Comparison of ENCODE assay signal across 27 cellular contexts in the genomic region with DNA sequence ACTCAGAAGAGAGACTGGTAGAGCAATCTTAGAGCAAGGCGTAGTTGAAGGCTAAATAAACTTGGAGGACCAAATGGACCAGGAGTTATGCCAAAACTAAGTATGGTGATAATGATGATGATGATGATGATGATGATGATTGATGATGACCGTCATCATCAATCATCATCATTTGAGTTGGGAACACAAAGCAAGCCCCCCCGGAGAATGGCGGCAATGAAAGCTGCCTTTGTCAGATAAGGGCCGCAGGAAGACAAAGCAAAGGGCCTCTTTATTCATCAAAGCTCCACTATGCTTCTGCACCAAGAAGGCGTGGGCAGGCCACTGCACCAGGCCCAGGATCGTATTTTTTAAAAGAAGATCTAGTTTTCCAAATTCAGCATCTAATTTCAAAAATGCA.
"Had no signal": no experiment of that assay in that cellular context is flagged by ENCODE, and none has a peak within 500 bp of the region (broad histone marks: within the 10 kb centered on the region; RNA-seq: fewer than 3 reads in every experiment).

No MANE protein-coding gene starts in this region.

- H3K4me3 ChIP-seq: gastrocnemius medialis, heart left ventricle, hepatocyte, lung, ovary, smooth muscle cell, thyroid gland, vagina had no signal

- DNase-seq: effector CD4-positive, alpha-beta T cell; foreskin fibroblast; gastrocnemius medialis; heart left ventricle; kidney; mesenchymal stem cell; naive thymus-derived CD8-positive, alpha-beta T cell; nephron progenitor cell; occipital lobe; ovary; stimulated activated CD4-positive, alpha-beta T cell treated with anti-CD3 and anti-CD28 coated beads, Interleukin-12 subunit alpha, Interleukin-12 subunit beta, amount 100 ng/mL, for 4 hours; stimulated activated CD4-positive, alpha-beta T cell treated with anti-CD3 and anti-CD28 coated beads, Interleukin-1b, Interleukin-23, amount 100 ng/mL, for 48 hours; stimulated activated CD4-positive, alpha-beta T cell treated with anti-CD3 and anti-CD28 coated beads, Interleukin-4, amount 100 ng/mL, for 1 hour; stimulated activated CD8-positive, alpha-beta memory T cell treated with anti-CD3 and anti-CD28 coated beads, Interleukin-4, amount 100 ng/mL, for 48 hours; stimulated activated naive CD4-positive, alpha-beta T cell; stimulated activated naive CD8-positive, alpha-beta T cell treated with anti-CD3 and anti-CD28 coated beads, Interleukin-15, amount 100 ng/mL, for 72 hours; thyroid gland; trophoblast cell had no signal

- H3K27me3 ChIP-seq: dorsolateral prefrontal cortex, gastrocnemius medialis, heart left ventricle, hepatocyte, ovary, thyroid gland, vagina had no signal

- H3K4me2 ChIP-seq: hepatocyte, smooth muscle cell had no signal

- H3K4me1 ChIP-seq: gastrocnemius medialis, heart left ventricle, thyroid gland, vagina had no signal

- H2AFZ ChIP-seq: hepatocyte had no signal

- H3K27ac ChIP-seq: epithelial cell of prostate, gastrocnemius medialis, heart left ventricle, hepatocyte, ovary, thyroid gland, vagina had no signal

- H3K9me3 ChIP-seq: gastrocnemius medialis, heart left ventricle, ovary, thyroid gland, vagina had no signal

- H3K36me3 ChIP-seq: gastrocnemius medialis, ovary, thyroid gland, vagina had no signal

- H3K79me2 ChIP-seq: hepatocyte had no signal

- ATAC-seq: esophagus mucosa; gastrocnemius medialis; heart left ventricle; left lobe of liver; naive thymus-derived CD8-positive, alpha-beta T cell; sciatic nerve; stimulated activated naive CD8-positive, alpha-beta T cell treated with anti-CD3 and anti-CD28 coated beads, Interleukin-15, amount 100 ng/mL, for 72 hours had no signal

- FAIRE-seq: kidney had no signal
